ENCODE assay signal across 30 cellular contexts in genomic region chr22:33838644-33839043, GRCh38.
"Had no signal": no experiment of that assay in that cellular context is flagged by ENCODE, and none has a peak within 500 bp of the region (broad histone marks: within the 10 kb centered on the region; RNA-seq: fewer than 3 reads in every experiment).

No MANE protein-coding gene starts in this region.

- H3K27ac Mint-ChIP-seq: activated CD8-positive, alpha-beta T cell treated with anti-CD3 and anti-CD28 coated beads for 36 hours; activated naive CD4-positive, alpha-beta T cell treated with anti-CD3 and anti-CD28 coated beads, Interleukin-2, amount 10 ng/mL, durations not matched to agents 7 days and 5 days; activated naive CD8-positive, alpha-beta T cell treated with anti-CD3 and anti-CD28 coated beads for 36 hours; activated T-cell treated with anti-CD3 and anti-CD28 coated beads, Interleukin-2, amount 50 U/mL, for 72 hours; activated T-helper 2 cell treated with anti-CD3 and anti-CD28 coated beads, Interferon-gamma antibody, Interleukin-2, Interleukin-4, amounts not matched to agents 10 μg/mL and 5 μg/mL and 100 μg/mL, durations not matched to agents 14 hours and 24 hours and 36 hours had no signal

- H3K9me3 Mint-ChIP-seq: activated CD8-positive, alpha-beta T cell treated with anti-CD3 and anti-CD28 coated beads for 36 hours; activated naive CD8-positive, alpha-beta T cell treated with anti-CD3 and anti-CD28 coated beads for 36 hours; brain; central memory CD8-positive, alpha-beta T cell had no signal

- ATAC-seq: activated CD4-positive, CD25-positive, alpha-beta regulatory T cell treated with anti-CD3 and anti-CD28 coated beads, Interleukin-2, amount 50 U/mL, for 24 hours; activated CD8-positive, alpha-beta T cell treated with anti-CD3 and anti-CD28 coated beads for 36 hours; activated T-cell treated with anti-CD3 and anti-CD28 coated beads, Interleukin-2, amount 50 U/mL, for 72 hours; Panc1; Right ventricle myocardium inferior had no signal

- H3K27me3 ChIP-seq: adrenal gland had no signal

- H3K36me3 Mint-ChIP-seq: activated naive CD4-positive, alpha-beta T cell treated with anti-CD3 and anti-CD28 coated beads, Interleukin-2, amount 10 ng/mL, durations not matched to agents 7 days and 5 days; activated naive CD8-positive, alpha-beta T cell treated with anti-CD3 and anti-CD28 coated beads for 36 hours; brain had no signal

- H3K27me3 Mint-ChIP-seq: activated CD8-positive, alpha-beta T cell treated with anti-CD3 and anti-CD28 coated beads for 36 hours; activated naive CD4-positive, alpha-beta T cell treated with anti-CD3 and anti-CD28 coated beads, Interleukin-2, amount 10 ng/mL, durations not matched to agents 7 days and 5 days; activated naive CD8-positive, alpha-beta T cell treated with anti-CD3 and anti-CD28 coated beads for 36 hours; brain; central memory CD8-positive, alpha-beta T cell had no signal

- H3K4me1 Mint-ChIP-seq: activated naive CD4-positive, alpha-beta T cell treated with anti-CD3 and anti-CD28 coated beads, Interleukin-2, amount 10 ng/mL, durations not matched to agents 7 days and 5 days; activated naive CD8-positive, alpha-beta T cell treated with anti-CD3 and anti-CD28 coated beads for 36 hours; central memory CD8-positive, alpha-beta T cell had no signal

- H3K4me3 ChIP-seq: adrenal gland had no signal

- H3K36me3 ChIP-seq: adrenal gland, WERI-Rb-1 had no signal

- H3K4me3 Mint-ChIP-seq: activated CD8-positive, alpha-beta T cell treated with anti-CD3 and anti-CD28 coated beads for 36 hours; activated naive CD4-positive, alpha-beta T cell treated with anti-CD3 and anti-CD28 coated beads, Interleukin-2, amount 10 ng/mL, durations not matched to agents 7 days and 5 days; activated naive CD8-positive, alpha-beta T cell treated with anti-CD3 and anti-CD28 coated beads for 36 hours; activated T-cell treated with anti-CD3 and anti-CD28 coated beads, Interleukin-2, amount 50 U/mL, for 72 hours; brain; central memory CD8-positive, alpha-beta T cell had no signal

- H3K4me2 ChIP-seq: SK-N-SH had no signal

- H3K9me3 ChIP-seq: adrenal gland, SK-N-SH had no signal

- H3K27ac ChIP-seq: WERI-Rb-1 had no signal

- DNase-seq: activated CD4-positive, alpha-beta T cell treated with anti-CD3 and anti-CD28 coated beads for 4 hours; activated CD8-positive, alpha-beta memory T cell treated with anti-CD3 and anti-CD28 coated beads, Interleukin-2, amount 50 U/mL, for 4 hours; activated CD8-positive, alpha-beta T cell treated with anti-CD3 and anti-CD28 coated beads for 36 hours; activated gamma-delta T cell treated with Interleukin-2 at 50 U/mL for 16 hours; activated naive CD4-positive, alpha-beta T cell treated with anti-CD3 and anti-CD28 coated beads, Interleukin-2, amount 10 ng/mL, durations not matched to agents 7 days and 5 days; activated naive CD8-positive, alpha-beta T cell treated with anti-CD3 and anti-CD28 coated beads for 36 hours; activated T-cell treated with anti-CD3 and anti-CD28 coated beads, Interleukin-2, amount 50 U/mL, for 72 hours; adrenal gland; aorta; Karpas-422; NCI-H1105 treated with DMSO at 0.1 percent for 48 hours; NCI-H1436 treated with DMSO at 0.1 percent for 48 hours; NCI-H187; NCI-H2081; NCI-H2171; NCI-H345; NCI-H510A treated with DMSO at 0.1 percent for 48 hours; NCI-H69; NK-92 treated with Interleukin-12 subunit alpha and Interleukin-12 subunit beta, amount 100 ng/mL, for 24 hours; OCI-M1; RPMI8226; SK-N-SH; T-helper 1 cell; WERI-Rb-1 had no signal

- H3K9me2 ChIP-seq: SK-N-SH had no signal
